13 cellular contexts compared by ENCODE assay signal in the genomic region with DNA sequence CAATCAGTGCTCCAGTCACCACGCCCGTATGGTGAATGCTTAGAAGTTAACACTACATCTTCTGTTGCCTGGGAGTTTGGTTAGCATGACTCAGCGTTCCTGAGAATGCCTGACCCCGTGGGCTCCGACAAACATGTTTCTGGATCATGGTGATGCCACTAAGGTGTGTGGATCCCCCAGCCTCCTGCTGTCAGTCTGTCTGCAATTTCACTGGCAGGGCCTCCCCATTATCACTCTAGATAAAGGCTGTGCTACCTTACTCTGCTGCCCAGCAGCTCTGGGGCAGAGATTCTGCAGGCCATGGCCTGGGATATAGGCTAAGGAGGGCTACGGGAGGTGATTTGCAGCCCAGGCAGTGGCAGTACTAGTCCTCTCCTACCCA.
DNase-seq lines count a peak whose midpoint lies in the region; ATAC-seq, FAIRE-seq and TF ChIP-seq lines count a peak whose summit lies in the region.
"Had no signal": no experiment of that assay in that cellular context is flagged by ENCODE, and none has a peak within 500 bp of the region (broad histone marks: within the 10 kb centered on the region; RNA-seq: fewer than 3 reads in every experiment).

No MANE protein-coding gene starts in this region.

- H3K9me3 ChIP-seq in A549 (no peaks in the 10 kb centered on the region), left lung (no peaks in the 10 kb centered on the region), OCI-LY7 (ENCODE audit: low read length) (no peaks in the 10 kb centered on the region)

- no peaks in the 10 kb centered on the region for H3K9me2 ChIP-seq in OCI-LY7 (ENCODE audit: insufficient read depth, low read length)

- H3K9me3 Mint-ChIP-seq in chondrocyte (ENCODE audit: low read depth) = no peaks in the 10 kb centered on the region
- no peaks in the 10 kb centered on the region for H3K9me3 Mint-ChIP-seq in T-cell
- H3K9me3 Mint-ChIP-seq: activated naive CD4-positive, alpha-beta T cell treated with anti-CD3 and anti-CD28 coated beads for 36 hours; immature natural killer cell had no signal

- H3K36me3 Mint-ChIP-seq in chondrocyte (ENCODE audit: low read depth) (no peaks in the 10 kb centered on the region), T-cell (no peaks in the 10 kb centered on the region)
- H3K36me3 Mint-ChIP-seq: immature natural killer cell had no signal

- H3K4me3 Mint-ChIP-seq in chondrocyte (ENCODE audit: unreplicated experiment) (no peak overlapping the region), T-cell (no peak overlapping the region)
- H3K4me3 Mint-ChIP-seq: activated naive CD4-positive, alpha-beta T cell treated with anti-CD3 and anti-CD28 coated beads for 36 hours; immature natural killer cell had no signal

- H2AFZ ChIP-seq in OCI-LY7 (ENCODE audit: low read length) = no peak overlapping the region

- no peak for TF ChIP-seq POLR2A in A549 (IDR thresholded peaks at IDR 0.05; ENCODE audit: low read length)

- H3K27me3 ChIP-seq in left lung = no peaks in the 10 kb centered on the region

- H4K20me1 ChIP-seq in OCI-LY7 (ENCODE audit: insufficient read depth, low read length) = no peaks in the 10 kb centered on the region

- no peak overlapping the region for H3K4me3 ChIP-seq in A549
- H3K4me3 ChIP-seq in left lung = no peak overlapping the region
- no peak overlapping the region for H3K4me3 ChIP-seq in OCI-LY7 (ENCODE audit: low read depth, low read length, poor library complexity, severe bottlenecking)

- H3K27ac Mint-ChIP-seq in chondrocyte (ENCODE audit: unreplicated experiment) = no peak overlapping the region
- no peak overlapping the region for H3K27ac Mint-ChIP-seq in T-cell
- H3K27ac Mint-ChIP-seq: activated naive CD4-positive, alpha-beta T cell treated with anti-CD3 and anti-CD28 coated beads for 36 hours; immature natural killer cell had no signal

- intact Hi-C loops in left lung (cut with DNase I) (no loop called here), OCI-LY7 (cut with micrococcal nuclease; ENCODE audit: unreplicated experiment) (no loop called here)

- H3K79me2 ChIP-seq in OCI-LY7 (ENCODE audit: insufficient read depth, low read depth, low read length) = no peaks in the 10 kb centered on the region
- H3K79me2 ChIP-seq: parathyroid adenoma had no signal

- H3K27ac ChIP-seq in A549 (peak overlapping the region; percentile 72 to 90), left lung (no peak overlapping the region), OCI-LY7 (ENCODE audit: low read depth, low read length, poor library complexity, severe bottlenecking) (no peak overlapping the region)
- H3K27ac ChIP-seq: parathyroid adenoma had no signal

- TF ChIP-seq RAD21 in A549 (conservative IDR thresholded peaks at IDR 0.05 in 1 of 2, IDR thresholded peaks at IDR 0.05 in 1 of 2) = no peak

- TF ChIP-seq CTCF in A549 (IDR thresholded peaks at IDR 0.05) = no peak
- no peak for TF ChIP-seq CTCF in left lung (IDR thresholded peaks at IDR 0.05)
- no peak for TF ChIP-seq CTCF in chondrocyte (IDR thresholded peaks at IDR 0.05)
- no peak for TF ChIP-seq CTCF in OCI-LY7 (conservative IDR thresholded peaks at IDR 0.05; ENCODE audit: low read length)

- peak in 1 of 2 experiments; percentile 79 for DNase-seq in A549 (ENCODE audit: low read depth in 1 of 2, low spot score in 1 of 2)
- peak; percentile 60 for DNase-seq in M059J (ENCODE audit: low read depth)
- DNase-seq in dermis microvascular lymphatic vessel endothelial cell (ENCODE audit: low read depth in 2 of 2) = peak; percentile 30 to 74
- DNase-seq in left lung = no peak
- no peak for DNase-seq in activated T-cell treated with anti-CD3 and anti-CD28 coated beads for 4 hours
- no peak for DNase-seq in chondrocyte (ENCODE audit: low spot score)
- no peak for DNase-seq in OCI-LY7 (ENCODE audit: low spot score)
- DNase-seq in T-cell = no peak
- DNase-seq: activated naive CD4-positive, alpha-beta T cell treated with anti-CD3 and anti-CD28 coated beads for 36 hours; immature natural killer cell; NCI-H1930; RPMI8226 had no signal

- WGBS in A549 (ENCODE audit: missing lambda C conversion rate) = 54% methylated on average over 6 of the region's 6 CpGs

- H3K27me3 Mint-ChIP-seq in chondrocyte (ENCODE audit: low read depth) (no peaks in the 10 kb centered on the region), T-cell (peaks cover 3% of the 10 kb centered on the region in 2 donors)

- no TSS peak for BruUV-seq in OCI-LY7 (replicated peaks; lab: Mats Ljungman, UMichigan)

- H3K4me1 ChIP-seq in A549 (peaks cover 41% of the 10 kb centered on the region), left lung (peaks cover 9 to 28% of the 10 kb centered on the region in 2 donors), OCI-LY7 (ENCODE audit: insufficient read depth, low read length, poor library complexity, severe bottlenecking) (no peaks in the 10 kb centered on the region)
- H3K4me1 ChIP-seq: parathyroid adenoma had no signal

- no peaks in the 10 kb centered on the region for H3K36me3 ChIP-seq in left lung
- no peaks in the 10 kb centered on the region for H3K36me3 ChIP-seq in OCI-LY7 (ENCODE audit: insufficient read depth, low read length)

- H3K4me1 Mint-ChIP-seq in chondrocyte (ENCODE audit: low read depth) (peaks cover 24% of the 10 kb centered on the region), T-cell (peaks cover 7 to 17% (median 15%) of the 10 kb centered on the region in 3 donors)
- H3K4me1 Mint-ChIP-seq: immature natural killer cell had no signal

- CTCF ChIA-PET in A549 (lab: Yijun Ruan, JAX) = interaction anchor here (0.6 to 1.3 kb wide), 4 partner anchors 12 to 540 kb away, joined by 3 read pairs; no protein-coding TSS in a partner anchor
- CTCF ChIA-PET in OCI-LY7 (lab: Charles Lee; ENCODE audit: unreplicated experiment) = no interaction called here
- CTCF ChIA-PET in T-cell (lab: Charles Lee) = no interaction called here

- POLR2A ChIA-PET in A549 (lab: Yijun Ruan, JAX) (interaction anchor here (0.6 kb wide), 1 partner anchor 10 kb away, joined by 3 read pairs; no protein-coding TSS in a partner anchor), OCI-LY7 (lab: Charles Lee) (interaction anchor here (0.6 to 0.7 kb wide), 2 partner anchors 20 to 94 kb away, joined by 3 to 7 read pairs; no protein-coding TSS in a partner anchor), T-cell (lab: Charles Lee) (no interaction called here)

- H3K4me2 ChIP-seq in A549 (peak overlapping the region; percentile 34), OCI-LY7 (ENCODE audit: low read length) (no peak overlapping the region)

- ATAC-seq in A549 = peak; percentile 46 to 70; a peak in 4 of 6 replicates
- ATAC-seq in left lung = peak; percentile 10
- no peak for ATAC-seq in T-cell (replicated peaks in 1 of 4)

- no peak for FAIRE-seq in A549 (lab: Jason Lieb, UNC)

- no peak for TF ChIP-seq EP300 in A549 (IDR thresholded peaks at IDR 0.05)

TF ChIP-seq in A549, 52 proteins besides CTCF, POLR2A, EP300 and RAD21:
- TF ChIP-seq, protein P1, sequence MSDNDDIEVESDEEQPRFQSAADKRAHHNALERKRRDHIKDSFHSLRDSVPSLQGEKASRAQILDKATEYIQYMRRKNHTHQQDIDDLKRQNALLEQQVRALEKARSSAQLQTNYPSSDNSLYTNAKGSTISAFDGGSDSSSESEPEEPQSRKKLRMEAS (IDR thresholded peaks at IDR 0.05) = peak; percentile 37; the same call in 1 of the 2 replicates
- peak; percentile 51; the same call in 1 of the 2 replicates for TF ChIP-seq TP53 (CRISPR knock-in tag; IDR thresholded peaks at IDR 0.05)
- peak; percentile 97 for TF ChIP-seq NFE2L2 (conservative IDR thresholded peaks at IDR 0.05; ENCODE audit: low read length)
- TF ChIP-seq NPAS2 (CRISPR knock-in tag; IDR thresholded peaks at IDR 0.05; ENCODE audit: borderline replicate concordance) = no peak
- TF ChIP-seq MAFK (IDR thresholded peaks at IDR 0.05; ENCODE audit: partially characterized antibody) = peak; percentile 99
- no peak for TF ChIP-seq ATOH8 (CRISPR knock-in tag; IDR thresholded peaks at IDR 0.05; ENCODE audit: low read depth)
- no peak for TF ChIP-seq NR3C1 (IDR thresholded peaks at IDR 0.05)
- no peak for TF ChIP-seq TFCP2L1 (CRISPR knock-in tag; IDR thresholded peaks at IDR 0.05)
- TF ChIP-seq FOSL2 (IDR thresholded peaks at IDR 0.05) = no peak
- peak; percentile 40; the same call in 1 of the 2 replicates for TF ChIP-seq FOSL2 (CRISPR knock-in tag; IDR thresholded peaks at IDR 0.05)

Comparison
In these comparisons a context has a peak if more than half of its experiments do, and no peak if none do; other contexts are left out.
1. ATAC-seq: peak in A549 (2 of 2) and left lung (single experiment); none in T-cell (0 of 4).
2. DNase-seq: peak in M059J (single experiment) and dermis microvascular lymphatic vessel endothelial cell (2 of 2); none in left lung (0 of 2), activated T-cell treated with anti-CD3 and anti-CD28 coated beads for 4 hours (single experiment), chondrocyte (single experiment), OCI-LY7 (single experiment) and T-cell (0 of 34).
3. H3K27ac ChIP-seq: peak in A549 (2 of 2); none in left lung (0 of 2) and OCI-LY7 (single experiment).
4. POLR2A ChIA-PET loops: an anchor here in A549 (0.6 kb wide) and OCI-LY7 (0.6 to 0.7 kb wide); none called in T-cell.